8 cellular contexts compared by ENCODE assay signal in genomic region chr22:25564979-25565677, GRCh38. TPM values are rescaled to one million over a fixed set of nuclear protein-coding genes. Genes with fewer than 3 reads are reported as not detected.
DNase-seq lines count a peak whose midpoint lies in the region; ATAC-seq and TF ChIP-seq lines count a peak whose summit lies in the region.

No MANE protein-coding gene starts in this region.

- TF ChIP-seq POLR2A in transverse colon (IDR thresholded peaks at IDR 0.05): no peak

- no peaks in the 10 kb centered on the region for H3K9me3 ChIP-seq in ectodermal cell (ENCODE audit: control insufficient read depth, low read length)
- no peaks in the 10 kb centered on the region for H3K9me3 ChIP-seq in mucosa of descending colon
- H3K9me3 ChIP-seq in transverse colon: no peaks in the 10 kb centered on the region

- peak overlapping the region; percentile 85 to 98 (median 89) for H3K4me3 Mint-ChIP-seq in T-cell

- TF ChIP-seq EP300 in transverse colon (IDR thresholded peaks at IDR 0.05; ENCODE audit: low read depth): no peak

- H3K4me1 ChIP-seq in ectodermal cell (ENCODE audit: control insufficient read depth, insufficient read depth, low read length) (peaks cover 23% of the 10 kb centered on the region), mucosa of descending colon (ENCODE audit: low read depth) (no peaks in the 10 kb centered on the region), transverse colon (peaks cover 4 to 23% (median 16%) of the 10 kb centered on the region in 4 donors)

- CTCF ChIA-PET in T-cell (lab: Charles Lee): no interaction called here

- H3K4me1 Mint-ChIP-seq in T-cell: peaks cover 30 to 34% (median 30%) of the 10 kb centered on the region in 3 donors

- no peaks in the 10 kb centered on the region for H3K9me3 Mint-ChIP-seq in T-cell

- DNase-seq in GM12865 (ENCODE audit: low read depth) (peak; percentile 44), T-cell (peak in 4 of 34 experiments; percentile 1 to 7 (median 6)), mucosa of descending colon (peak; percentile 4 to 63 (median 49)), transverse colon (peak; percentile 17), OCI-M2 (lab: John Stamatoyannopoulos, UW; ENCODE audit: unreplicated experiment) (no peak), NOMO-1 treated with DMSO at 0.1 percent for 48 hours (lab: John Stamatoyannopoulos, UW; ENCODE audit: unreplicated experiment) (no peak)

- in situ Hi-C loops in transverse colon (cut with MboI; ENCODE audit: low pct_ligation_motif_present in 1 of 4, low pct_unique_long_range_greater_than_20kb in 1 of 4, low sequenced_read_pairs in 3 of 4): no loop called here

- TF ChIP-seq CTCF in GM12865 (IDR thresholded peaks at IDR 0.05; ENCODE audit: insufficient read depth, low read depth, low read length, missing control alignments): no peak
- TF ChIP-seq CTCF in mucosa of descending colon (IDR thresholded peaks at IDR 0.05): no peak
- TF ChIP-seq CTCF in transverse colon (IDR thresholded peaks at IDR 0.05): no peak

- no peaks in the 10 kb centered on the region for H3K36me3 Mint-ChIP-seq in T-cell

- H3K27ac ChIP-seq in ectodermal cell (ENCODE audit: insufficient read depth, low read depth, low read length, poor library complexity, severe bottlenecking) (no peak overlapping the region), transverse colon (peak overlapping the region; percentile 58 to 80 (median 72))

- POLR2A ChIA-PET in T-cell (lab: Charles Lee): no interaction called here

- H3K27me3 Mint-ChIP-seq in T-cell: peaks cover 0 to 31% of the 10 kb centered on the region in 2 donors

- H3K4me3 ChIP-seq in GM12865 (ENCODE audit: low read depth, low read length): peak overlapping the region; percentile 68
- peak overlapping the region; percentile 90 for H3K4me3 ChIP-seq in ectodermal cell (ENCODE audit: insufficient read depth, low read depth, low read length)
- peak overlapping the region; percentile 27 for H3K4me3 ChIP-seq in mucosa of descending colon
- peak overlapping the region; percentile 61 to 97 (median 81) for H3K4me3 ChIP-seq in transverse colon

- H3K27me3 ChIP-seq in ectodermal cell (ENCODE audit: control insufficient read depth, insufficient read depth, low read length, poor library complexity, severe bottlenecking) (peaks cover 22% of the 10 kb centered on the region), transverse colon (peaks cover 29% of the 10 kb centered on the region)

- H3K36me3 ChIP-seq in ectodermal cell (ENCODE audit: control insufficient read depth, insufficient read depth, low read length) (no peaks in the 10 kb centered on the region), mucosa of descending colon (ENCODE audit: low read depth) (no peaks in the 10 kb centered on the region), transverse colon (no peaks in the 10 kb centered on the region)

- 0% methylated on average over 61 of the region's 61 CpGs for WGBS in ectodermal cell, 2 experiments
- WGBS in transverse colon (ENCODE audit: low coverage in 1 of 2), 2 donors: 2% methylated on average over 19 of the region's 61 CpGs; no CpG with 5 or more reads in 1 of the 2 donors

- peak; percentile 4 for ATAC-seq in HG02885 (IDR thresholded peaks at IDR 0.05; ENCODE audit: poor library complexity, unreplicated experiment)
- peak in 2 of 4 experiments; percentile 18 to 27 for ATAC-seq in T-cell (replicated peaks in 1 of 4)
- peak; percentile 19 for ATAC-seq in mucosa of descending colon

- intact Hi-C loops in mucosa of descending colon (cut with DNase I, micrococcal nuclease): no loop called here
- intact Hi-C loops in transverse colon (cut with DNase I; ENCODE audit: low total_unique reads): no loop called here

- H3K27ac Mint-ChIP-seq in T-cell: no peak overlapping the region

RNA-seq across cellular contexts. Expression of gene GRK3, which starts 0.7 kb away (rescaled TPM):
- 1 to 10 TPM; 1.4 to 7.0 (median 3.6) TPM for total RNA-seq in T-cell
- 20.5 TPM for polyA plus RNA-seq in ectodermal cell (2013, experiment 1 of 4)
- 20.1 TPM for polyA plus RNA-seq in ectodermal cell (2013, experiment 2 of 4)
- polyA plus RNA-seq in ectodermal cell (2013, experiment 3 of 4): 12.9 TPM
- polyA plus RNA-seq in ectodermal cell (2013, experiment 4 of 4): 14.3 TPM
- total RNA-seq in mucosa of descending colon: 10 to 100 TPM in 1 of 3 donors, 1 to 10 TPM in 2; 2.1 to 16.1 (median 3.2) TPM
- 1 to 10 TPM; 1.6 to 7.9 (median 4.2) TPM for total RNA-seq in transverse colon

Comparison
In these comparisons a context has a peak if more than half of its experiments do, and no peak if none do; other contexts are left out.
1. DNase-seq: peak in GM12865 (single experiment), mucosa of descending colon (3 of 3) and transverse colon (single experiment); none in OCI-M2 (single experiment) and NOMO-1 treated with DMSO at 0.1 percent for 48 hours (single experiment).
2. H3K4me3 ChIP-seq: peak in every context shown above with its lines; median percentile 90 in ectodermal cell; 81 in transverse colon; 68 in GM12865; 27 in mucosa of descending colon.